9 cellular contexts compared by ENCODE assay signal in the genomic region with DNA sequence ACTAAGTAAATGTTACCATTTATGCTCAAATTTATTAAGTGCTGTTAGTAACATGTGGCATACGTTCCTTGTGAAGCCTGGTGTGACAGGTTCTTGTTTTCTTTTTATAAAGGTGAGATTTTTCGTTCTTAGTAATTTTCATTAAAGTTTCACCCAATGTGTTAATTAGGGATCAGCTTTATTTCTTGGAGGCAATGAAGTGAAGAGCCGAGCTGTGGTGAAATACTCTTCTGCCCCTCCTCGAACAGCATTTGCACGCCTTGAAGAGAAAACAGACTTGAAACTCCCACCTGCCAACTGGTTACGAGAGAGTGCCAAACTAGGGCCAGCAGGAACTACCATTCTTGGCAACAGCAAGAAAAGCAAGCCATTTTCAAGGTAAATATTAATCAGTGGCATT. TPM values are rescaled to one million over a fixed set of nuclear protein-coding genes. Genes with fewer than 3 reads are reported as not detected.
DNase-seq lines count a peak whose midpoint lies in the region; ATAC-seq and TF ChIP-seq lines count a peak whose summit lies in the region.
"Had no signal": no experiment of that assay in that cellular context is flagged by ENCODE, and none has a peak within 500 bp of the region (broad histone marks: within the 10 kb centered on the region; RNA-seq: fewer than 3 reads in every experiment).

No MANE protein-coding gene starts in this region.

- peak overlapping the region; percentile 64 for H3K4me2 ChIP-seq in fibroblast of lung (ENCODE audit: extremely low read depth, insufficient read depth, low read length)

- no peaks in the 10 kb centered on the region for H3K4me1 ChIP-seq in ES-I3 (ENCODE audit: insufficient read depth, low read length)
- H3K4me1 ChIP-seq in fibroblast of lung (ENCODE audit: control insufficient read depth, extremely low read depth, insufficient read depth, low read length) = no peaks in the 10 kb centered on the region

- H4K20me1 ChIP-seq in fibroblast of lung (ENCODE audit: control insufficient read depth, extremely low read depth, insufficient read depth, low read length) = no peaks in the 10 kb centered on the region

- H3K36me3 ChIP-seq in ES-I3 (ENCODE audit: insufficient read depth, low read length) = peaks cover 11% of the 10 kb centered on the region
- H3K36me3 ChIP-seq in fibroblast of lung (ENCODE audit: control insufficient read depth, insufficient read depth, low read length) = peaks cover 8% of the 10 kb centered on the region

- DNase-seq in GM20000 (ENCODE audit: low spot score) (peak; percentile 25), fibroblast of lung (ENCODE audit: low read depth in 2 of 2) (no peak), GDM1 (lab: John Stamatoyannopoulos, UW) (no peak), DMS153 (lab: John Stamatoyannopoulos, UW) (no peak), NCI-H82 (lab: John Stamatoyannopoulos, UW) (no peak), substantia nigra (lab: John Stamatoyannopoulos, UW) (no peak)

- peaks cover 22% of the 10 kb centered on the region for H3K79me2 ChIP-seq in fibroblast of lung (ENCODE audit: control insufficient read depth, insufficient read depth, low read length)

- no peak for TF ChIP-seq CTCF in GM20000 (IDR thresholded peaks at IDR 0.05; ENCODE audit: extremely low read depth, missing control alignments)
- TF ChIP-seq CTCF in fibroblast of lung (conservative IDR thresholded peaks at IDR 0.05 in 1 of 2, IDR thresholded peaks at IDR 0.05 in 1 of 2; ENCODE audit: low read depth in 1 of 2, low read length in 2 of 2) = no peak

- H3K9ac ChIP-seq in ES-I3 (ENCODE audit: low read depth, low read length) (0 out of 2 replicates have a peak overlapping the region, but pooled peaks have one; percentile 80), fibroblast of lung (ENCODE audit: insufficient read depth, low read length) (no peak overlapping the region)

- peak overlapping the region in 2 of 4 experiments; percentile 88 to 100 for H3K4me3 ChIP-seq in fibroblast of lung (replicated peaks in 1 of 4; ENCODE audit: control extremely low read depth in 1 of 4, insufficient read depth in 1 of 4, low read depth in 3 of 4, low read length in 4 of 4)

- H2AFZ ChIP-seq in fibroblast of lung (ENCODE audit: low read length) = no peak overlapping the region

- H3K9me3 ChIP-seq in ES-I3 (ENCODE audit: control insufficient read depth, insufficient read depth, low read length) (no peaks in the 10 kb centered on the region), fibroblast of lung (ENCODE audit: control insufficient read depth, insufficient read depth, low read depth, low read length) (no peaks in the 10 kb centered on the region)

- H3K27me3 ChIP-seq in fibroblast of lung (ENCODE audit: control insufficient read depth, insufficient read depth, low read length) = no peaks in the 10 kb centered on the region

- H3K27ac ChIP-seq in fibroblast of lung (ENCODE audit: insufficient read depth, low read length) = no peak overlapping the region
- H3K27ac ChIP-seq in substantia nigra (ENCODE audit: low read depth, low read length, poor library complexity, severe bottlenecking) = no peak overlapping the region
- H3K27ac ChIP-seq: epithelial cell of prostate had no signal

- ATAC-seq in HG03575 (IDR thresholded peaks at IDR 0.05; ENCODE audit: extremely low read depth, insufficient number of reproducible peaks, low FRiP score, unreplicated experiment) = peak; percentile 29

RNA-seq across cellular contexts. Expression of a gene that starts 1.5 kb away (rescaled TPM):
- 21.6 and 25.3 TPM in 2 replicates for total RNA-seq in fibroblast of lung
- polyA plus RNA-seq in fibroblast of lung = 17.3 and 19.9 TPM in 2 replicates
- polyA plus RNA-seq in fibroblast of lung (2012) = 9.7 and 10.2 TPM in 2 replicates
- polyA minus RNA-seq in fibroblast of lung (ENCODE audit: low replicate concordance) = 6.3 and 25.1 TPM in 2 replicates

RNA-seq across cellular contexts. Expression of a gene that starts 38.1 kb away (rescaled TPM):
- not detected in 2 replicates for total RNA-seq in fibroblast of lung
- 0.32 TPM in 1 of 2 replicates, not detected in the other for polyA plus RNA-seq in fibroblast of lung
- not detected in 2 replicates for polyA plus RNA-seq in fibroblast of lung (2012)
- polyA minus RNA-seq in fibroblast of lung (ENCODE audit: low replicate concordance) = not detected in 2 replicates

RNA-seq across cellular contexts. Expression of a gene that starts 54.6 kb away (rescaled TPM):
- 0.17 and 0.26 TPM in 2 replicates for total RNA-seq in fibroblast of lung
- 0.05 TPM in 1 of 2 replicates, not detected in the other for polyA plus RNA-seq in fibroblast of lung
- 0.06 TPM in 1 of 2 replicates, not detected in the other for polyA plus RNA-seq in fibroblast of lung (2012)
- not detected in 2 replicates for polyA minus RNA-seq in fibroblast of lung (ENCODE audit: low replicate concordance)
